In the genomic region with DNA sequence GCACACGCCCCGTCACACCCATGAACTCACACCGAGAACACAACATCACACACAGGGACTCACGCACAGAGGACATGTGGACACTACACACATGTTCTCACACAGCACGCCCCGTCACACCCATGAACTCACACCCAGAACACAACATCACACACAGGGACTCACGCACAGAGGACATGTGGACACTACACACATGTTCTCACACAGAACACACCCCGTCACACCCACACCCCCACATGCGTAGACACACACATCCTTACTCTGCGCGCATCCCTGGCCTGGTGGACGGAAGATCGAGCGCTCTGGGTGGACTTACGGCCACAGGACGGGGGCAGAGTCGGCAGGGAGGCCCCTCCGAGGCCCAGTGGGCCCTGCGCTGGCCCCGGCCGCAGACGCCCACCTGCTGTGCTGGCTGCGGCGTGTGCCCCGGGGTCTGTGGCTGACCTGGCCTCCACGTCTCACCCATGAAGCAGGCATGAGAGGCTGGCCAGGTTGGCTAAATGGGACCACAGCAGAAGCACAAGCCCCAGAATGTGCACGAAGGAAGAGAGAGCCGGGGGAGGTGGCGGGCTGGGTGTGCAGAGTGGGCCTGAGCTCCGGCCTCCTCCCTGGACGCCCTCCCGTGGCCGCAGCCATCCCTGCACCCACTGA, we compare ENCODE assay signal across 8 cellular contexts.
DNase-seq lines count a peak whose midpoint lies in the region; ATAC-seq, FAIRE-seq and TF ChIP-seq lines count a peak whose summit lies in the region.
"Not testable (repeated sequence)": the region's sequence is repeated elsewhere in the genome, so short reads cannot be mapped to it uniquely, and the experiment has no call there.

No MANE protein-coding gene starts in this region.

- 75 to 85% methylated on average over 2 to 6 of the region's 33 CpGs for WGBS in esophagus squamous epithelium, 2 donors
- 90% methylated on average over 11 of the region's 33 CpGs for WGBS in right lobe of liver (ENCODE audit: insufficient coverage, low coverage, low lambda C conversion rate, missing lambda C conversion rate)
- WGBS in ovary, 3 donors = 82 to 92% (median 87%) methylated on average over 14 to 30 of the region's 33 CpGs
- 88 to 89% methylated on average over 18 to 31 of the region's 33 CpGs for WGBS in aorta, 2 donors

- not testable (repeated sequence) for TF ChIP-seq EP300 in ovary (IDR thresholded peaks at IDR 0.05)

- not testable (repeated sequence) for H3K27ac Mint-ChIP-seq in activated CD4-positive, alpha-beta T cell treated with anti-CD3 and anti-CD28 coated beads, Interleukin-2, amount 10 ng/mL, durations not matched to agents 7 days and 5 days
- peak overlapping the region; percentile 45 for H3K27ac Mint-ChIP-seq in activated T-helper 1 cell treated with anti-CD3 and anti-CD28 coated beads, Interleukin-12 subunit alpha, Interleukin-12 subunit beta, Interleukin-2, Interleukin-4 antibody, amounts not matched to agents 30 ng/mL and 10 ng/mL and 1 ng/mL, durations not matched to agents 14 hours and 24 hours and 36 hours
- peak overlapping the region; percentile 5 for H3K27ac Mint-ChIP-seq in stimulated activated memory B cell treated with anti-CD40 and anti-IgM and Interleukin-4, amounts not matched to agents 10 μg/mL and 1 μg/mL and 100 μg/mL, for 72 hours

- H3K27me3 ChIP-seq in esophagus squamous epithelium; right lobe of liver; ovary; aorta (ENCODE audit: control insufficient read depth in 1 of 2, insufficient read depth in 2 of 2, low read length in 1 of 2): not testable (repeated sequence)

- not testable (repeated sequence) for H3K36me3 Mint-ChIP-seq in activated CD4-positive, alpha-beta T cell treated with anti-CD3 and anti-CD28 coated beads, Interleukin-2, amount 10 ng/mL, durations not matched to agents 7 days and 5 days (ENCODE audit: low read depth); activated T-helper 1 cell treated with anti-CD3 and anti-CD28 coated beads, Interleukin-12 subunit alpha, Interleukin-12 subunit beta, Interleukin-2, Interleukin-4 antibody, amounts not matched to agents 30 ng/mL and 10 ng/mL and 1 ng/mL, durations not matched to agents 14 hours and 24 hours and 36 hours (ENCODE audit: low read depth); stimulated activated memory B cell treated with anti-CD40 and anti-IgM and Interleukin-4, amounts not matched to agents 10 μg/mL and 1 μg/mL and 100 μg/mL, for 72 hours

- not testable (repeated sequence) for H3K4me3 ChIP-seq in esophagus squamous epithelium; right lobe of liver; ovary; aorta (ENCODE audit: low read length in 2 of 2)

- not testable (repeated sequence) for TF ChIP-seq POLR2A in esophagus squamous epithelium (IDR thresholded peaks at IDR 0.05); right lobe of liver (IDR thresholded peaks at IDR 0.05); ovary (IDR thresholded peaks at IDR 0.05)

- H3K27ac ChIP-seq in esophagus squamous epithelium = peak overlapping the region in 3 of 4 donors; percentile 17 to 91 (median 76)
- not testable (repeated sequence) for H3K27ac ChIP-seq in right lobe of liver; ovary; aorta (ENCODE audit: low read depth in 1 of 2, low read length in 2 of 2)

- intact Hi-C loops in activated T-helper 1 cell treated with anti-CD3 and anti-CD28 coated beads, Interleukin-12 subunit alpha, Interleukin-12 subunit beta, Interleukin-2, Interleukin-4 antibody, amounts not matched to agents 30 ng/mL and 10 ng/mL and 1 ng/mL, durations not matched to agents 14 hours and 24 hours and 36 hours (cut with micrococcal nuclease); esophagus squamous epithelium (cut with DNase I); right lobe of liver (cut with DNase I); ovary (cut with DNase I); aorta (cut with DNase I): not testable (repeated sequence)

- not testable (repeated sequence) for H3K9me3 ChIP-seq in esophagus squamous epithelium; right lobe of liver; ovary; aorta (ENCODE audit: control insufficient read depth, low read length)

- POLR2A ChIA-PET in activated CD4-positive, alpha-beta T cell treated with anti-CD3 and anti-CD28 coated beads, Interleukin-2, amount 10 ng/mL, durations not matched to agents 7 days and 5 days (lab: Charles Lee) = not testable (repeated sequence)

- ATAC-seq in right lobe of liver; stimulated activated memory B cell treated with anti-CD40 and anti-IgM and Interleukin-4, amounts not matched to agents 10 μg/mL and 1 μg/mL and 100 μg/mL, for 72 hours; aorta (ENCODE audit: low FRiP score): not testable (repeated sequence)

- not testable (repeated sequence) for H3K4me3 Mint-ChIP-seq in activated CD4-positive, alpha-beta T cell treated with anti-CD3 and anti-CD28 coated beads, Interleukin-2, amount 10 ng/mL, durations not matched to agents 7 days and 5 days; activated T-helper 1 cell treated with anti-CD3 and anti-CD28 coated beads, Interleukin-12 subunit alpha, Interleukin-12 subunit beta, Interleukin-2, Interleukin-4 antibody, amounts not matched to agents 30 ng/mL and 10 ng/mL and 1 ng/mL, durations not matched to agents 14 hours and 24 hours and 36 hours; stimulated activated memory B cell treated with anti-CD40 and anti-IgM and Interleukin-4, amounts not matched to agents 10 μg/mL and 1 μg/mL and 100 μg/mL, for 72 hours

- H3K4me1 ChIP-seq in esophagus squamous epithelium = peaks cover 7 to 56% (median 22%) of the 10 kb centered on the region in 3 donors
- not testable (repeated sequence) for H3K4me1 ChIP-seq in right lobe of liver; ovary (ENCODE audit: insufficient read depth); aorta (ENCODE audit: control insufficient read depth in 1 of 2, insufficient read depth in 2 of 2, low read length in 2 of 2)

- H3K4me1 Mint-ChIP-seq in activated CD4-positive, alpha-beta T cell treated with anti-CD3 and anti-CD28 coated beads, Interleukin-2, amount 10 ng/mL, durations not matched to agents 7 days and 5 days = peaks cover 24% of the 10 kb centered on the region
- peaks cover 32% of the 10 kb centered on the region for H3K4me1 Mint-ChIP-seq in activated T-helper 1 cell treated with anti-CD3 and anti-CD28 coated beads, Interleukin-12 subunit alpha, Interleukin-12 subunit beta, Interleukin-2, Interleukin-4 antibody, amounts not matched to agents 30 ng/mL and 10 ng/mL and 1 ng/mL, durations not matched to agents 14 hours and 24 hours and 36 hours (ENCODE audit: low read depth)
- H3K4me1 Mint-ChIP-seq in stimulated activated memory B cell treated with anti-CD40 and anti-IgM and Interleukin-4, amounts not matched to agents 10 μg/mL and 1 μg/mL and 100 μg/mL, for 72 hours = peaks cover 35% of the 10 kb centered on the region

- DNase-seq in HTR-8/SVneo (ENCODE audit: insufficient read length, low spot score); activated T-helper 1 cell treated with anti-CD3 and anti-CD28 coated beads, Interleukin-12 subunit alpha, Interleukin-12 subunit beta, Interleukin-2, Interleukin-4 antibody, amounts not matched to agents 30 ng/mL and 10 ng/mL and 1 ng/mL, durations not matched to agents 14 hours and 24 hours and 36 hours (ENCODE audit: low spot score); esophagus squamous epithelium (lab: John Stamatoyannopoulos, UW): not testable (repeated sequence)
- DNase-seq in activated CD4-positive, alpha-beta T cell treated with anti-CD3 and anti-CD28 coated beads, Interleukin-2, amount 10 ng/mL, durations not matched to agents 7 days and 5 days = peak; percentile 1
- DNase-seq in right lobe of liver = peak; percentile 29 to 38 (median 34)
- peak in 4 of 5 donors; percentile 15 to 35 (median 24) for DNase-seq in ovary
- DNase-seq in aorta = peak; percentile 35 to 50

- not testable (repeated sequence) for H3K27me3 Mint-ChIP-seq in activated CD4-positive, alpha-beta T cell treated with anti-CD3 and anti-CD28 coated beads, Interleukin-2, amount 10 ng/mL, durations not matched to agents 7 days and 5 days; activated T-helper 1 cell treated with anti-CD3 and anti-CD28 coated beads, Interleukin-12 subunit alpha, Interleukin-12 subunit beta, Interleukin-2, Interleukin-4 antibody, amounts not matched to agents 30 ng/mL and 10 ng/mL and 1 ng/mL, durations not matched to agents 14 hours and 24 hours and 36 hours (ENCODE audit: insufficient read depth); stimulated activated memory B cell treated with anti-CD40 and anti-IgM and Interleukin-4, amounts not matched to agents 10 μg/mL and 1 μg/mL and 100 μg/mL, for 72 hours

- CTCF ChIA-PET in activated CD4-positive, alpha-beta T cell treated with anti-CD3 and anti-CD28 coated beads, Interleukin-2, amount 10 ng/mL, durations not matched to agents 7 days and 5 days (lab: Charles Lee) = interaction anchor here (0.7 kb wide), 1 partner anchor 277 kb away, joined by 3 read pairs; no protein-coding TSS in a partner anchor

- not testable (repeated sequence) for H3K36me3 ChIP-seq in esophagus squamous epithelium; right lobe of liver; ovary; aorta (ENCODE audit: control insufficient read depth in 1 of 2, insufficient read depth in 2 of 2, low read length in 1 of 2)

- not testable (repeated sequence) for TF ChIP-seq CTCF in esophagus squamous epithelium (IDR thresholded peaks at IDR 0.05); right lobe of liver (IDR thresholded peaks at IDR 0.05); ovary (IDR thresholded peaks at IDR 0.05)

- H3K9me3 Mint-ChIP-seq in activated CD4-positive, alpha-beta T cell treated with anti-CD3 and anti-CD28 coated beads, Interleukin-2, amount 10 ng/mL, durations not matched to agents 7 days and 5 days; activated T-helper 1 cell treated with anti-CD3 and anti-CD28 coated beads, Interleukin-12 subunit alpha, Interleukin-12 subunit beta, Interleukin-2, Interleukin-4 antibody, amounts not matched to agents 30 ng/mL and 10 ng/mL and 1 ng/mL, durations not matched to agents 14 hours and 24 hours and 36 hours; stimulated activated memory B cell treated with anti-CD40 and anti-IgM and Interleukin-4, amounts not matched to agents 10 μg/mL and 1 μg/mL and 100 μg/mL, for 72 hours: not testable (repeated sequence)

- peak; percentile 89 for FAIRE-seq in HTR-8/SVneo (lab: Jason Lieb, UNC)
